ENCODE assay signal across 1 cellular context in genomic region chr20:54284928-54285704, GRCh38.
TF ChIP-seq lines count a peak whose summit lies in the region.

No MANE protein-coding gene starts in this region.

TF ChIP-seq in HCT116, 20 proteins besides CTCF, POLR2A, EP300 and RAD21 (continued from another document):
- no peak for TF ChIP-seq EGR1 (IDR thresholded peaks at IDR 0.05; ENCODE audit: low read depth)
- 0 out of 2 replicates have a peak, but pooled peaks have one; percentile 15 for TF ChIP-seq CBX3 (IDR thresholded peaks at IDR 0.05; ENCODE audit: low read depth)
- peak; percentile 72 for TF ChIP-seq FOSL1 (IDR thresholded peaks at IDR 0.05; ENCODE audit: low read depth)
- peak; percentile 28; the same call in 1 of the 2 replicates for TF ChIP-seq CEBPB (IDR thresholded peaks at IDR 0.05; ENCODE audit: low read depth)
- TF ChIP-seq ATF3 (IDR thresholded peaks at IDR 0.05): no peak
- TF ChIP-seq ZFX (IDR thresholded peaks at IDR 0.05): no peak
- no peak for TF ChIP-seq YY1 (IDR thresholded peaks at IDR 0.05; ENCODE audit: extremely low read depth, insufficient replicate concordance, low read depth, low read length)
- TF ChIP-seq JUND (IDR thresholded peaks at IDR 0.05): peak; percentile 71
- no peak for TF ChIP-seq ZNF274 (IDR thresholded peaks at IDR 0.05; ENCODE audit: low read depth, low read length)
- no peak for TF ChIP-seq REST (IDR thresholded peaks at IDR 0.05; ENCODE audit: low read depth)
- no peak for TF ChIP-seq ELF1 (IDR thresholded peaks at IDR 0.05; ENCODE audit: borderline replicate concordance, low read depth)
- TF ChIP-seq SP1 (IDR thresholded peaks at IDR 0.05; ENCODE audit: low read depth): peak; percentile 44
- no peak for TF ChIP-seq MAX (IDR thresholded peaks at IDR 0.05)
- TF ChIP-seq POLR2AphosphoS5 (IDR thresholded peaks at IDR 0.05; ENCODE audit: low read depth, low read length): no peak
- no peak for TF ChIP-seq ZBTB33 (IDR thresholded peaks at IDR 0.05; ENCODE audit: extremely low read depth, insufficient replicate concordance, low read length)
- TF ChIP-seq EZH2phosphoT487 (IDR thresholded peaks at IDR 0.05; ENCODE audit: borderline replicate concordance): no peak
- TF ChIP-seq SIN3A (IDR thresholded peaks at IDR 0.05; ENCODE audit: low read depth): no peak
